In the genomic region with DNA sequence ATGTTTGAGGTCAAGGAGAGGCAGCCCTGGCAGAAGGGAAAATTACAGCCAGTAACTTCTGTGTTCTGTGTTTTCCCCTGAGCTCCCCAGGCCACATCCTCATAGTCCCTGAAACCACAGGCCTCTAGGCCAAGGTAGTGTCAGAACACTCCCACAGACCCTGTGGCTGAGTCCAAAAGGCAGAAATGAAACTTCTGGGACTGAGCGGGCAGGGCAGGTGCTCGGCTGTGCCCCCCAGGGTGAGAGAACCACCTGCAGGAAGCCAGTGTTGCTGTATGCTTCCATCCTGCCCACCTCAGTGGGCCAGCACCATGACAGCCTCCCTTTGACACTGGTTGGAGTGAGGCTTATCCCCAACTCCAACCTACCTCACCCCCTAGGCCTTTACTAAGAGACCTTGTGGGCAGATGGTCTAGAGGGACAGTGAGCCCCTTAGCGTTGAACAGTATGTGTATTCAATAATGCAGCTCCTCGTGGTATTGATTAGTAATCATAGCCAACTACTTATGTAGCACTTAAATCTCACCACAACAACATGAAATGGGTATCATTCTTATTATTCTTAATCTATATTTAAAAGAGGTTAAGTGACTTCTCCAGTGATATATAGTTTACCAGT, we compare ENCODE assay signal across 9 cellular contexts. TPM values are rescaled to one million over a fixed set of nuclear protein-coding genes. Genes with fewer than 3 reads are reported as not detected.
A peak's percentile ranks its signal among the peaks of the same experiment; 100 is the strongest.
DNase-seq lines count a peak whose midpoint lies in the region; ATAC-seq and TF ChIP-seq lines count a peak whose summit lies in the region.
"Had no signal": no experiment of that assay in that cellular context is flagged by ENCODE, and none has a peak within 500 bp of the region (broad histone marks: within the 10 kb centered on the region; RNA-seq: fewer than 3 reads in every experiment).

No MANE protein-coding gene starts in this region.

- H3K4ac ChIP-seq in IMR-90 (ENCODE audit: low read depth, low read length): no peak overlapping the region

- H3K4me2 ChIP-seq in IMR-90 (ENCODE audit: low read depth, low read length): no peak overlapping the region

- H3K79me1 ChIP-seq in IMR-90 (ENCODE audit: low read depth in 1 of 2, low read length in 2 of 2): no peaks in the 10 kb centered on the region

- no peak overlapping the region for H4K91ac ChIP-seq in IMR-90 (ENCODE audit: insufficient read depth, low read depth, low read length)

- no peak overlapping the region for H4K8ac ChIP-seq in IMR-90 (ENCODE audit: low read depth in 2 of 2, low read length in 2 of 2)

- no peak overlapping the region for H3K27ac ChIP-seq in IMR-90 (ENCODE audit: insufficient read depth, low read length)
- H3K27ac ChIP-seq: thoracic aorta had no signal

- WGBS in IMR-90 (ENCODE audit: extremely low coverage in 2 of 2, insufficient read length in 1 of 2), 2 experiments: 100% methylated on average over 1 of the region's 4 CpGs; no CpG with 5 or more reads in 1 of the 2 experiments

- H2BK15ac ChIP-seq in IMR-90 (ENCODE audit: low read depth, low read length): no peak overlapping the region

- H4K20me1 ChIP-seq in IMR-90 (ENCODE audit: insufficient read depth, low read length): no peaks in the 10 kb centered on the region

- H4K5ac ChIP-seq in IMR-90 (ENCODE audit: low read depth, low read length): no peak overlapping the region

- no peaks in the 10 kb centered on the region for H3K4me1 ChIP-seq in IMR-90 (ENCODE audit: control insufficient read depth, insufficient read depth, low read length)

- intact Hi-C loops in IMR-90 (cut with micrococcal nuclease): no loop called here

- no peak for TF ChIP-seq CTCF in IMR-90 (conservative IDR thresholded peaks at IDR 0.05; ENCODE audit: low read depth, low read length)

- CTCF ChIA-PET in IMR-90 (lab: Yijun Ruan, JAX): interaction anchor here (0.7 kb wide), 1 partner anchor 10 kb away, joined by 3 read pairs; no protein-coding TSS in a partner anchor

- no peak overlapping the region for H2AK5ac ChIP-seq in IMR-90 (ENCODE audit: low read depth, low read length)

- dilution Hi-C loops in IMR-90 (cut with HindIII; ENCODE audit: low sequenced_read_pairs, unreplicated experiment): no loop called here

- TF ChIP-seq POLR2A in IMR-90 (IDR thresholded peaks at IDR 0.05; ENCODE audit: low read depth, low read length): no peak

- no peaks in the 10 kb centered on the region for H3K9me1 ChIP-seq in IMR-90 (ENCODE audit: insufficient read depth, low read length)

- no peak overlapping the region for H3K14ac ChIP-seq in IMR-90 (replicated peaks; ENCODE audit: low read depth, low read length)

- no peaks in the 10 kb centered on the region for H3K36me3 ChIP-seq in IMR-90 (ENCODE audit: control insufficient read depth, insufficient read depth, low read length)
- H3K36me3 ChIP-seq: thoracic aorta had no signal

- no peak overlapping the region for H3K56ac ChIP-seq in IMR-90 (ENCODE audit: extremely low read depth, insufficient read depth, low read length)

- H3K9ac ChIP-seq in IMR-90 (ENCODE audit: low read depth, low read length): no peak overlapping the region

- H3K27me3 ChIP-seq in IMR-90 (ENCODE audit: control insufficient read depth, insufficient read depth, low read length): no peaks in the 10 kb centered on the region; the same call in 1 of the 2 replicates

- TF ChIP-seq RAD21 in IMR-90 (IDR thresholded peaks at IDR 0.05; ENCODE audit: low read length): no peak

- in situ Hi-C loops in IMR-90 (cut with MboI; ENCODE audit: low sequenced_read_pairs): no loop called here

- H3K9me3 ChIP-seq in IMR-90 (ENCODE audit: control insufficient read depth, insufficient read depth, low read length): no peaks in the 10 kb centered on the region
- H3K9me3 ChIP-seq: thoracic aorta had no signal

- H3K23ac ChIP-seq in IMR-90 (ENCODE audit: low read depth, low read length): no peak overlapping the region

- DNase-seq in IMR-90: no peak
- DNase-seq in kidney tubule cell (ENCODE audit: low spot score): peak; percentile 6
- no peak for DNase-seq in NCI-H187 (lab: John Stamatoyannopoulos, UW)
- DNase-seq in midbrain (lab: John Stamatoyannopoulos, UW): no peak
- no peak for DNase-seq in DMS53 treated with DMSO at 0.1 percent for 48 hours (lab: John Stamatoyannopoulos, UW; ENCODE audit: unreplicated experiment)
- DNase-seq in SK-N-DZ (ENCODE audit: low spot score): no peak

- H3K18ac ChIP-seq in IMR-90 (ENCODE audit: low read depth, low read length): no peak overlapping the region

- no peak overlapping the region for H2AK9ac ChIP-seq in IMR-90 (replicated peaks; ENCODE audit: low read depth, low read length, poor library complexity)

- ATAC-seq in GM18520 (IDR thresholded peaks at IDR 0.05; ENCODE audit: unreplicated experiment): peak; percentile 77
- ATAC-seq in GM21529 (IDR thresholded peaks at IDR 0.05; ENCODE audit: unreplicated experiment): peak; percentile 95
- no peak for ATAC-seq in IMR-90 (ENCODE audit: low read depth)

- no peak overlapping the region for H2BK20ac ChIP-seq in IMR-90 (ENCODE audit: low read depth, low read length)

- POLR2A ChIA-PET in IMR-90 (lab: Charles Lee; ENCODE audit: unreplicated experiment): no interaction called here

- no peak overlapping the region for H2BK5ac ChIP-seq in IMR-90 (ENCODE audit: low read depth, low read length, poor library complexity, severe bottlenecking)

- H2AFZ ChIP-seq in IMR-90 (replicated peaks; ENCODE audit: low read length, poor library complexity): peak overlapping the region; percentile 24

- H3K4me3 ChIP-seq in IMR-90 (ENCODE audit: insufficient read depth, low read depth, low read length): no peak overlapping the region
- H3K4me3 ChIP-seq: thoracic aorta had no signal

- BruUV-seq in IMR-90 (replicated peaks; lab: Mats Ljungman, UMichigan): no TSS peak

- H2BK120ac ChIP-seq in IMR-90 (ENCODE audit: low read depth, low read length): no peak overlapping the region

TF ChIP-seq in IMR-90, 13 proteins besides CTCF, POLR2A, EP300 and RAD21:
- TF ChIP-seq BHLHE40 (IDR thresholded peaks at IDR 0.05; ENCODE audit: low read depth, low read length) (no peak), NFE2L2 (IDR thresholded peaks at IDR 0.05; ENCODE audit: low read depth, low read length) (no peak), FOS (IDR thresholded peaks at IDR 0.05; ENCODE audit: low read depth, low read length) (no peak), MXI1 (IDR thresholded peaks at IDR 0.05; ENCODE audit: borderline replicate concordance, low read depth, low read length) (no peak), CEBPB (IDR thresholded peaks at IDR 0.05; ENCODE audit: low read depth, low read length) (no peak), CHD1 (IDR thresholded peaks at IDR 0.05; ENCODE audit: low read depth, low read length) (no peak), RCOR1 (IDR thresholded peaks at IDR 0.05; ENCODE audit: insufficient replicate concordance, low read length) (no peak), RFX5 (IDR thresholded peaks at IDR 0.05; ENCODE audit: low read depth, low read length) (no peak), MAZ (IDR thresholded peaks at IDR 0.05; ENCODE audit: borderline replicate concordance, low read depth, low read length) (no peak), MAFK (IDR thresholded peaks at IDR 0.05; ENCODE audit: low read depth, low read length) (no peak), SMC3 (IDR thresholded peaks at IDR 0.05; ENCODE audit: low read depth, low read length) (no peak)
- TF ChIP-seq, protein P1, sequence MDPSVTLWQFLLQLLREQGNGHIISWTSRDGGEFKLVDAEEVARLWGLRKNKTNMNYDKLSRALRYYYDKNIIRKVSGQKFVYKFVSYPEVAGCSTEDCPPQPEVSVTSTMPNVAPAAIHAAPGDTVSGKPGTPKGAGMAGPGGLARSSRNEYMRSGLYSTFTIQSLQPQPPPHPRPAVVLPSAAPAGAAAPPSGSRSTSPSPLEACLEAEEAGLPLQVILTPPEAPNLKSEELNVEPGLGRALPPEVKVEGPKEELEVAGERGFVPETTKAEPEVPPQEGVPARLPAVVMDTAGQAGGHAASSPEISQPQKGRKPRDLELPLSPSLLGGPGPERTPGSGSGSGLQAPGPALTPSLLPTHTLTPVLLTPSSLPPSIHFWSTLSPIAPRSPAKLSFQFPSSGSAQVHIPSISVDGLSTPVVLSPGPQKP (IDR thresholded peaks at IDR 0.05; ENCODE audit: borderline replicate concordance, low read depth, low read length): no peak
- TF ChIP-seq, protein P2, sequence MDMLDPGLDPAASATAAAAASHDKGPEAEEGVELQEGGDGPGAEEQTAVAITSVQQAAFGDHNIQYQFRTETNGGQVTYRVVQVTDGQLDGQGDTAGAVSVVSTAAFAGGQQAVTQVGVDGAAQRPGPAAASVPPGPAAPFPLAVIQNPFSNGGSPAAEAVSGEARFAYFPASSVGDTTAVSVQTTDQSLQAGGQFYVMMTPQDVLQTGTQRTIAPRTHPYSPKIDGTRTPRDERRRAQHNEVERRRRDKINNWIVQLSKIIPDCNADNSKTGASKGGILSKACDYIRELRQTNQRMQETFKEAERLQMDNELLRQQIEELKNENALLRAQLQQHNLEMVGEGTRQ (IDR thresholded peaks at IDR 0.05; ENCODE audit: low read depth, low read length): no peak

RNA-seq across cellular contexts. Expression of gene PIK3CG, which starts 30.3 kb away (rescaled TPM):
- total RNA-seq in IMR-90 (2012; rRNA removed): under 0.01 TPM in 2 replicates
- polyA plus RNA-seq in IMR-90 (2012; rRNA removed): not detected in 2 replicates
- polyA plus RNA-seq in IMR-90 (2012; cell fraction: cytosol; rRNA removed): 0.01 TPM in 1 of 2 replicates, not detected in the other
- polyA plus RNA-seq in IMR-90 (2012; cell fraction: nucleus; rRNA removed; ENCODE audit: low replicate concordance): 0.03 TPM in 1 of 2 replicates, not detected in the other
- not detected in 2 replicates for polyA plus RNA-seq in SK-N-DZ (2014; cell fraction: cytosol; rRNA removed)
- not detected in 2 replicates for polyA plus RNA-seq in SK-N-DZ (2014; cell fraction: nucleus; rRNA removed)
